In the genomic region with DNA sequence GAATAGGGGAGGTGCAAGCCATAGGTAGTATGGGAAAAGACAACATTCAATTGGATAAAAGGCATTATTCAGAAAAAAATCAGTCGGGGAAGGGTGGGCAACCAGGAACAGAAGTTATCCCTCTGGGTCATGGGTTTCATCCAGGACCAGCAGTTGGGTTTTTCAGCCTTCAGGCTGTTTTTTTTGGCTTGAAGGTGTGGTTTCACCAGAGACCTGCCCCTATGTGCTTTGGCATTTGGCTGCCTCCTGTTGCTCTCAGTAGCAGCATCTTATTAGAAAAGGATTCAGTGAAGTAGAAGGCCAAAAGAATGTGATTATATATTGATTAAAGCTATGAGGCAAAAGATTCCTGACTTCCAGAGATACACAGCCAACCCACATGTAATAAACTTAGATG, we compare ENCODE assay signal across 24 cellular contexts.
DNase-seq lines count a peak whose midpoint lies in the region; ATAC-seq and TF ChIP-seq lines count a peak whose summit lies in the region.
"Had no signal": no experiment of that assay in that cellular context is flagged by ENCODE, and none has a peak within 500 bp of the region (broad histone marks: within the 10 kb centered on the region; RNA-seq: fewer than 3 reads in every experiment).

No MANE protein-coding gene starts in this region.

- DNase-seq in Right ventricle myocardium superior (no peak), right atrium auricular region (ENCODE audit: low spot score) (no peak), left ventricle myocardium superior (no peak), gastrocnemius medialis (no peak), aorta (no peak), MV-4-11 (lab: John Stamatoyannopoulos, UW) (no peak)
- no peak for DNase-seq in stimulated activated CD4-positive, alpha-beta T cell treated with anti-CD3 and anti-CD28 coated beads, Interleukin-15, amount 100 ng/mL, for 24 hours
- DNase-seq: CD4-positive, CD25-positive, alpha-beta regulatory T cell; DMS153; DND-41; GM23248; H9; HFFc6; KBM-7; MG63; NCI-H1417; NCI-H1694; NCI-H2081; NCI-H2227 treated with DMSO at 0.1 percent for 48 hours; NCI-H526 treated with DMSO at 0.1 percent for 48 hours had no signal

- H3K36me3 ChIP-seq in right atrium auricular region (no peaks in the 10 kb centered on the region), gastrocnemius medialis (no peaks in the 10 kb centered on the region), aorta (ENCODE audit: control insufficient read depth in 1 of 2, insufficient read depth in 2 of 2, low read length in 1 of 2) (no peaks in the 10 kb centered on the region)
- H3K36me3 ChIP-seq: BLaER1, MG63 had no signal

- 52 to 71% methylated on average over 1 of the region's 1 CpG for WGBS in aorta, 2 donors

- H3K27ac ChIP-seq in right atrium auricular region (peak overlapping the region in 1 of 2 donors; percentile 3), gastrocnemius medialis (peak overlapping the region; percentile 27 to 77 (median 69)), aorta (ENCODE audit: low read depth in 1 of 2, low read length in 2 of 2) (peak overlapping the region; percentile 20 to 54)
- H3K27ac ChIP-seq: BLaER1, GM23248, RWPE1 had no signal

- in situ Hi-C loops in gastrocnemius medialis (cut with MboI; ENCODE audit: low sequenced_read_pairs in 4 of 4): loop anchor here (10.0 to 25.0 kb wide), 6 partner anchors 261 to 939 kb away; a partner anchor contains a TSS

- TF ChIP-seq POLR2A in gastrocnemius medialis (IDR thresholded peaks at IDR 0.05): no peak

- H3K27me3 ChIP-seq in right atrium auricular region (no peaks in the 10 kb centered on the region), gastrocnemius medialis (no peaks in the 10 kb centered on the region), aorta (ENCODE audit: control insufficient read depth in 1 of 2, insufficient read depth in 2 of 2, low read length in 1 of 2) (no peaks in the 10 kb centered on the region)
- H3K27me3 ChIP-seq: BLaER1, MG63 had no signal

- intact Hi-C loops in Right ventricle myocardium superior (cut with DNase I) (no loop called here), left ventricle myocardium superior (cut with micrococcal nuclease) (no loop called here), gastrocnemius medialis (cut with DNase I; ENCODE audit: low total_unique reads) (no loop called here), aorta (cut with DNase I) (loop anchor here in 1 of 2 donors (10.0 kb wide), 1 partner anchor 56 kb away; no protein-coding TSS in a partner anchor)

- ATAC-seq in Right ventricle myocardium superior (ENCODE audit: poor library complexity) (peak; percentile 49), left ventricle myocardium superior (peak; percentile 29), gastrocnemius medialis (peak in 1 of 2 donors; percentile 22), aorta (ENCODE audit: low FRiP score) (peak; percentile 67), GM21381 (IDR thresholded peaks at IDR 0.05; ENCODE audit: unreplicated experiment) (no peak)
- ATAC-seq: SK-N-SH treated with all-trans-retinoic acid at 6 μM for 48 hours had no signal

- H3K4me3 ChIP-seq in right atrium auricular region (no peak overlapping the region), gastrocnemius medialis (no peak overlapping the region), aorta (ENCODE audit: low read length in 2 of 2) (no peak overlapping the region)
- H3K4me3 ChIP-seq: BLaER1, GM23248, MG63 had no signal

- H3K9me3 ChIP-seq in right atrium auricular region (no peaks in the 10 kb centered on the region), gastrocnemius medialis (no peaks in the 10 kb centered on the region), aorta (ENCODE audit: control insufficient read depth, low read length) (no peaks in the 10 kb centered on the region)
- H3K9me3 ChIP-seq: BLaER1, MG63 had no signal

- peaks cover 0 to 20% of the 10 kb centered on the region in 2 donors for H3K4me1 ChIP-seq in right atrium auricular region
- H3K4me1 ChIP-seq in gastrocnemius medialis: peaks cover 21 to 23% of the 10 kb centered on the region in 2 donors
- peaks cover 0 to 3% of the 10 kb centered on the region in 2 donors for H3K4me1 ChIP-seq in aorta (ENCODE audit: control insufficient read depth in 1 of 2, insufficient read depth in 2 of 2, low read length in 2 of 2)
- H3K4me1 ChIP-seq: BLaER1 had no signal

- TF ChIP-seq CTCF in right atrium auricular region (IDR thresholded peaks at IDR 0.05): no peak
- no peak for TF ChIP-seq CTCF in gastrocnemius medialis (IDR thresholded peaks at IDR 0.05 in 4 of 5, conservative IDR thresholded peaks at IDR 0.05 in 1 of 5)
